Comparison of ENCODE assay signal across 11 cellular contexts in genomic region chr1:8587784-8588183, GRCh38.
"Had no signal": no experiment of that assay in that cellular context is flagged by ENCODE, and none has a peak within 500 bp of the region (broad histone marks: within the 10 kb centered on the region; RNA-seq: fewer than 3 reads in every experiment).

No MANE protein-coding gene starts in this region.

- H3K4me3 ChIP-seq: SJCRH30 had no signal

- H3K36me3 ChIP-seq: neutrophil, SJCRH30 had no signal

- DNase-seq: activated CD4-positive, alpha-beta T cell treated with anti-CD3 and anti-CD28 coated beads for 4 hours; activated CD8-positive, alpha-beta memory T cell treated with anti-CD3 and anti-CD28 coated beads for 24 hours; central memory CD4-positive, alpha-beta T cell; effector memory CD8-positive, alpha-beta T cell; erythroblast; left ventricle myocardium superior; SJCRH30; small intestine; T-helper 9 cell; trophoblast cell had no signal

- ATAC-seq: effector memory CD8-positive, alpha-beta T cell; left ventricle myocardium superior had no signal

- H3K4me3 Mint-ChIP-seq: effector memory CD8-positive, alpha-beta T cell had no signal

- H3K27ac ChIP-seq: neutrophil, SJCRH30 had no signal

- H3K9me3 ChIP-seq: neutrophil, SJCRH30 had no signal

- H3K27me3 Mint-ChIP-seq: effector memory CD8-positive, alpha-beta T cell had no signal

- H3K9me3 Mint-ChIP-seq: effector memory CD8-positive, alpha-beta T cell had no signal

- H3K27me3 ChIP-seq: neutrophil, SJCRH30 had no signal
